10 cellular contexts compared by ENCODE assay signal in genomic region chr17:139401-140205, GRCh38. TPM values are rescaled to one million over a fixed set of nuclear protein-coding genes. Genes with fewer than 3 reads are reported as not detected.
DNase-seq lines count a peak whose midpoint lies in the region; ATAC-seq and TF ChIP-seq lines count a peak whose summit lies in the region.
"Not testable (repeated sequence)": the region's sequence is repeated elsewhere in the genome, so short reads cannot be mapped to it uniquely, and the experiment has no call there.
"Had no signal": no experiment of that assay in that cellular context is flagged by ENCODE, and none has a peak within 500 bp of the region (broad histone marks: within the 10 kb centered on the region; RNA-seq: fewer than 3 reads in every experiment).

No MANE protein-coding gene starts in this region.

- not testable (repeated sequence) for ATAC-seq in activated naive CD8-positive, alpha-beta T cell treated with anti-CD3 and anti-CD28 coated beads, Interleukin-2, amount 10 ng/mL, durations not matched to agents 7 days and 5 days (ENCODE audit: low read depth); heart left ventricle; right lobe of liver; stimulated activated effector memory CD8-positive, alpha-beta T cell treated with anti-CD3 and anti-CD28 coated beads, Interleukin-12 subunit alpha, Interleukin-12 subunit beta, amount 100 ng/mL, for 72 hours
- ATAC-seq in omental fat pad (ENCODE audit: low FRiP score): peak; percentile 29

- H3K9me3 ChIP-seq in WERI-Rb-1 (ENCODE audit: severe bottlenecking); heart left ventricle; right lobe of liver: not testable (repeated sequence)

- H3K4me1 ChIP-seq in heart left ventricle, right lobe of liver: not testable (repeated sequence)

- not testable (repeated sequence) for TF ChIP-seq POLR2A in heart left ventricle (IDR thresholded peaks at IDR 0.05); right lobe of liver (IDR thresholded peaks at IDR 0.05)

- 67 to 74% (median 71%) methylated on average over 5 to 21 of the region's 22 CpGs for WGBS in heart left ventricle, 4 donors
- 31% methylated on average over 3 of the region's 22 CpGs for WGBS in right lobe of liver (ENCODE audit: insufficient coverage, low coverage, low lambda C conversion rate, missing lambda C conversion rate)

- not testable (repeated sequence) for H3K9me3 Mint-ChIP-seq in activated naive CD8-positive, alpha-beta T cell treated with anti-CD3 and anti-CD28 coated beads, Interleukin-2, amount 10 ng/mL, durations not matched to agents 7 days and 5 days; stimulated activated effector memory CD8-positive, alpha-beta T cell treated with anti-CD3 and anti-CD28 coated beads, Interleukin-12 subunit alpha, Interleukin-12 subunit beta, amount 100 ng/mL, for 72 hours

- not testable (repeated sequence) for H3K4me3 Mint-ChIP-seq in activated naive CD8-positive, alpha-beta T cell treated with anti-CD3 and anti-CD28 coated beads, Interleukin-2, amount 10 ng/mL, durations not matched to agents 7 days and 5 days; stimulated activated effector memory CD8-positive, alpha-beta T cell treated with anti-CD3 and anti-CD28 coated beads, Interleukin-12 subunit alpha, Interleukin-12 subunit beta, amount 100 ng/mL, for 72 hours

- H3K27ac ChIP-seq in WERI-Rb-1, heart left ventricle, right lobe of liver: not testable (repeated sequence)

- not testable (repeated sequence) for H3K36me3 ChIP-seq in WERI-Rb-1, heart left ventricle, right lobe of liver

- TF ChIP-seq CTCF in WERI-Rb-1 (IDR thresholded peaks at IDR 0.05; ENCODE audit: low read depth, low read length); heart left ventricle (IDR thresholded peaks at IDR 0.05); right lobe of liver (IDR thresholded peaks at IDR 0.05); omental fat pad (IDR thresholded peaks at IDR 0.05): not testable (repeated sequence)

- H3K4me3 ChIP-seq in WERI-Rb-1 (ENCODE audit: low read depth, low read length); heart left ventricle; right lobe of liver: not testable (repeated sequence)

- H3K27ac Mint-ChIP-seq in activated naive CD8-positive, alpha-beta T cell treated with anti-CD3 and anti-CD28 coated beads, Interleukin-2, amount 10 ng/mL, durations not matched to agents 7 days and 5 days: not testable (repeated sequence)
- H3K27ac Mint-ChIP-seq in stimulated activated effector memory CD8-positive, alpha-beta T cell treated with anti-CD3 and anti-CD28 coated beads, Interleukin-12 subunit alpha, Interleukin-12 subunit beta, amount 100 ng/mL, for 72 hours: peak overlapping the region; percentile 34

- not testable (repeated sequence) for H3K27me3 ChIP-seq in WERI-Rb-1 (ENCODE audit: insufficient read depth, low read depth, severe bottlenecking); heart left ventricle; right lobe of liver

- H3K27me3 Mint-ChIP-seq in activated naive CD8-positive, alpha-beta T cell treated with anti-CD3 and anti-CD28 coated beads, Interleukin-2, amount 10 ng/mL, durations not matched to agents 7 days and 5 days: not testable (repeated sequence)

- POLR2A ChIA-PET in activated naive CD8-positive, alpha-beta T cell treated with anti-CD3 and anti-CD28 coated beads, Interleukin-2, amount 10 ng/mL, durations not matched to agents 7 days and 5 days (lab: Charles Lee): not testable (repeated sequence)

- intact Hi-C loops in heart left ventricle (cut with DNase I): loop anchor here in 6 of 10 donors (5.0 kb wide), 5 partner anchors 168 to 858 kb away; partner anchors contain the start of gene TIMM22 (in 1 of the 6)
- intact Hi-C loops in right lobe of liver (cut with DNase I): not testable (repeated sequence)

- not testable (repeated sequence) for H3K4me1 Mint-ChIP-seq in activated naive CD8-positive, alpha-beta T cell treated with anti-CD3 and anti-CD28 coated beads, Interleukin-2, amount 10 ng/mL, durations not matched to agents 7 days and 5 days; stimulated activated effector memory CD8-positive, alpha-beta T cell treated with anti-CD3 and anti-CD28 coated beads, Interleukin-12 subunit alpha, Interleukin-12 subunit beta, amount 100 ng/mL, for 72 hours

- DNase-seq in WERI-Rb-1 (peak; percentile 3), heart left ventricle (peak in 3 of 5 donors; percentile 2 to 17 (median 12)), right lobe of liver (peak in 2 of 3 donors; percentile 27 to 29)
- peak; percentile 8 for DNase-seq in activated CD8-positive, alpha-beta memory T cell treated with anti-CD3 and anti-CD28 coated beads, Interleukin-2, amount 50 U/mL, for 4 hours
- DNase-seq in activated naive CD8-positive, alpha-beta T cell treated with anti-CD3 and anti-CD28 coated beads, Interleukin-2, amount 10 ng/mL, durations not matched to agents 7 days and 5 days: peak; percentile 24
- not testable (repeated sequence) for DNase-seq in omental fat pad (ENCODE audit: low spot score)
- DNase-seq in stimulated activated effector memory CD8-positive, alpha-beta T cell treated with anti-CD3 and anti-CD28 coated beads, Interleukin-12 subunit alpha, Interleukin-12 subunit beta, amount 100 ng/mL, for 72 hours (ENCODE audit: low spot score in 2 of 2): peak in 1 of 2 donors; percentile 45

- not testable (repeated sequence) for H3K36me3 Mint-ChIP-seq in activated naive CD8-positive, alpha-beta T cell treated with anti-CD3 and anti-CD28 coated beads, Interleukin-2, amount 10 ng/mL, durations not matched to agents 7 days and 5 days; stimulated activated effector memory CD8-positive, alpha-beta T cell treated with anti-CD3 and anti-CD28 coated beads, Interleukin-12 subunit alpha, Interleukin-12 subunit beta, amount 100 ng/mL, for 72 hours

RNA-seq across cellular contexts. Expression of gene SCGB1C2, which starts 2.2 kb away (rescaled TPM):
- not detected for total RNA-seq in activated naive CD8-positive, alpha-beta T cell treated with anti-CD3 and anti-CD28 coated beads, Interleukin-2, amount 10 ng/mL, durations not matched to agents 7 days and 5 days
- total RNA-seq in heart left ventricle (not detected), right lobe of liver (not detected), omental fat pad (not detected)
- not detected for polyA plus RNA-seq in heart left ventricle
- total RNA-seq: A673, GM12878, H7 had no signal
- polyA plus RNA-seq: GM12878 had no signal

RNA-seq across cellular contexts. Expression of gene DOC2B, which starts 41.8 kb away (rescaled TPM):
- total RNA-seq in activated naive CD8-positive, alpha-beta T cell treated with anti-CD3 and anti-CD28 coated beads, Interleukin-2, amount 10 ng/mL, durations not matched to agents 7 days and 5 days: not detected
- total RNA-seq in heart left ventricle (10 to 100 TPM in 2 of 9 donors, 1 to 10 TPM in 7; 1.7 to 13.0 (median 6.3) TPM), right lobe of liver (1 to 10 TPM in 2 of 6 experiments, under 1 TPM in 4; 0.40 to 1.7 (median 0.91) TPM), omental fat pad (10 to 100 TPM in 2 of 4 donors, 1 to 10 TPM in 2; 4.9 to 41.9 (median 19.3) TPM)
- 1 to 10 TPM; 2.4 to 5.8 TPM for polyA plus RNA-seq in heart left ventricle
- total RNA-seq: GM12878 had no signal
- polyA plus RNA-seq: GM12878 had no signal
